In genomic region chr9:124771021-124771866, GRCh38 we compare ENCODE assay signal across 8 cellular contexts. TPM values are rescaled to one million over a fixed set of nuclear protein-coding genes. Genes with fewer than 3 reads are reported as not detected.
DNase-seq lines count a peak whose midpoint lies in the region; ATAC-seq, FAIRE-seq and TF ChIP-seq lines count a peak whose summit lies in the region.

NR6A1 (minus strand) TSS chr9:124771311.

- no peaks in the 10 kb centered on the region for H3K9me3 Mint-ChIP-seq in activated T-helper 1 cell treated with anti-CD3 and anti-CD28 coated beads, Interleukin-12 subunit alpha, Interleukin-12 subunit beta, Interleukin-2, Interleukin-4 antibody, amounts not matched to agents 30 ng/mL and 10 ng/mL and 1 ng/mL, durations not matched to agents 14 hours and 24 hours and 36 hours
- H3K9me3 Mint-ChIP-seq in naive thymus-derived CD8-positive, alpha-beta T cell: no peaks in the 10 kb centered on the region
- no peaks in the 10 kb centered on the region for H3K9me3 Mint-ChIP-seq in stimulated activated naive B cell treated with anti-CD40 and anti-IgM and Interleukin-4, amounts not matched to agents 10 μg/mL and 1 μg/mL and 100 μg/mL, for 72 hours

- H4K20me1 ChIP-seq in KMS-11 (ENCODE audit: insufficient read depth): no peaks in the 10 kb centered on the region
- no peaks in the 10 kb centered on the region for H4K20me1 ChIP-seq in fibroblast of lung (ENCODE audit: control insufficient read depth, extremely low read depth, insufficient read depth, low read length)

- intact Hi-C loops in activated T-helper 1 cell treated with anti-CD3 and anti-CD28 coated beads, Interleukin-12 subunit alpha, Interleukin-12 subunit beta, Interleukin-2, Interleukin-4 antibody, amounts not matched to agents 30 ng/mL and 10 ng/mL and 1 ng/mL, durations not matched to agents 14 hours and 24 hours and 36 hours (cut with micrococcal nuclease): loop anchor here (1.0 to 5.0 kb wide), 8 partner anchors 90 to 976 kb away; partner anchors contain the start of genes GAPVD1, HSPA5, PBX3 and PPP6C

- peaks cover 66% of the 10 kb centered on the region for H3K27me3 Mint-ChIP-seq in activated T-helper 1 cell treated with anti-CD3 and anti-CD28 coated beads, Interleukin-12 subunit alpha, Interleukin-12 subunit beta, Interleukin-2, Interleukin-4 antibody, amounts not matched to agents 30 ng/mL and 10 ng/mL and 1 ng/mL, durations not matched to agents 14 hours and 24 hours and 36 hours (ENCODE audit: insufficient read depth)
- peaks cover 57 to 87% (median 62%) of the 10 kb centered on the region in 5 donors for H3K27me3 Mint-ChIP-seq in naive thymus-derived CD8-positive, alpha-beta T cell
- H3K27me3 Mint-ChIP-seq in stimulated activated naive B cell treated with anti-CD40 and anti-IgM and Interleukin-4, amounts not matched to agents 10 μg/mL and 1 μg/mL and 100 μg/mL, for 72 hours: peaks cover 35 to 47% of the 10 kb centered on the region in 2 donors

- H3K4me3 ChIP-seq in KMS-11 (IDR thresholded peaks at IDR 0.05; ENCODE audit: insufficient read depth, low read depth, low read length): no peak within 1 kb of the TSS
- peak within 1 kb of the TSS; percentile 57 to 80 (median 68) for H3K4me3 ChIP-seq in fibroblast of lung (replicated peaks in 1 of 4; ENCODE audit: control extremely low read depth in 1 of 4, insufficient read depth in 1 of 4, low read depth in 3 of 4, low read length in 4 of 4)

- no peak for TF ChIP-seq CTCF in KMS-11 (conservative IDR thresholded peaks at IDR 0.05; ENCODE audit: low read depth, low read length)
- peak in 1 of 2 donors; percentile 7 for TF ChIP-seq CTCF in fibroblast of lung (conservative IDR thresholded peaks at IDR 0.05 in 1 of 2, IDR thresholded peaks at IDR 0.05 in 1 of 2; ENCODE audit: low read depth in 1 of 2, low read length in 2 of 2)

- H3K4me1 ChIP-seq in KMS-11 (ENCODE audit: low read depth, poor library complexity, severe bottlenecking) (peaks cover 28% of the 10 kb centered on the region), fibroblast of lung (ENCODE audit: control insufficient read depth, extremely low read depth, insufficient read depth, low read length) (peaks cover 5% of the 10 kb centered on the region)

- H3K9ac ChIP-seq in KMS-11 (peak within 1 kb of the TSS; percentile 88; the same call in 1 of the 2 replicates), fibroblast of lung (ENCODE audit: insufficient read depth, low read length) (peak within 1 kb of the TSS; percentile 77)

- H3K4me3 Mint-ChIP-seq in activated T-helper 1 cell treated with anti-CD3 and anti-CD28 coated beads, Interleukin-12 subunit alpha, Interleukin-12 subunit beta, Interleukin-2, Interleukin-4 antibody, amounts not matched to agents 30 ng/mL and 10 ng/mL and 1 ng/mL, durations not matched to agents 14 hours and 24 hours and 36 hours: peak within 1 kb of the TSS; percentile 91
- H3K4me3 Mint-ChIP-seq in naive thymus-derived CD8-positive, alpha-beta T cell: peak within 1 kb of the TSS; percentile 84 to 94 (median 91)
- H3K4me3 Mint-ChIP-seq in stimulated activated naive B cell treated with anti-CD40 and anti-IgM and Interleukin-4, amounts not matched to agents 10 μg/mL and 1 μg/mL and 100 μg/mL, for 72 hours: peak within 1 kb of the TSS; percentile 95 to 98

- FAIRE-seq in RCC 7860 (lab: Jason Lieb, UNC): peak; percentile 76

- peak; percentile 84 for ATAC-seq in GM21786 (IDR thresholded peaks at IDR 0.05; ENCODE audit: unreplicated experiment)
- ATAC-seq in naive thymus-derived CD8-positive, alpha-beta T cell: peak; percentile 88 to 91
- ATAC-seq in stimulated activated naive B cell treated with anti-CD40 and anti-IgM and Interleukin-4, amounts not matched to agents 10 μg/mL and 1 μg/mL and 100 μg/mL, for 72 hours (replicated peaks): peak; percentile 92 to 93

- peak within 1 kb of the TSS; percentile 83 for H3K27ac Mint-ChIP-seq in activated T-helper 1 cell treated with anti-CD3 and anti-CD28 coated beads, Interleukin-12 subunit alpha, Interleukin-12 subunit beta, Interleukin-2, Interleukin-4 antibody, amounts not matched to agents 30 ng/mL and 10 ng/mL and 1 ng/mL, durations not matched to agents 14 hours and 24 hours and 36 hours
- peak within 1 kb of the TSS; percentile 40 to 88 (median 76) for H3K27ac Mint-ChIP-seq in naive thymus-derived CD8-positive, alpha-beta T cell
- peak within 1 kb of the TSS; percentile 97 for H3K27ac Mint-ChIP-seq in stimulated activated naive B cell treated with anti-CD40 and anti-IgM and Interleukin-4, amounts not matched to agents 10 μg/mL and 1 μg/mL and 100 μg/mL, for 72 hours

- no peaks in the 10 kb centered on the region for H3K36me3 Mint-ChIP-seq in activated T-helper 1 cell treated with anti-CD3 and anti-CD28 coated beads, Interleukin-12 subunit alpha, Interleukin-12 subunit beta, Interleukin-2, Interleukin-4 antibody, amounts not matched to agents 30 ng/mL and 10 ng/mL and 1 ng/mL, durations not matched to agents 14 hours and 24 hours and 36 hours (ENCODE audit: low read depth)
- H3K36me3 Mint-ChIP-seq in naive thymus-derived CD8-positive, alpha-beta T cell: no peaks in the 10 kb centered on the region
- H3K36me3 Mint-ChIP-seq in stimulated activated naive B cell treated with anti-CD40 and anti-IgM and Interleukin-4, amounts not matched to agents 10 μg/mL and 1 μg/mL and 100 μg/mL, for 72 hours: no peaks in the 10 kb centered on the region

- peaks cover 51% of the 10 kb centered on the region for H3K4me1 Mint-ChIP-seq in activated T-helper 1 cell treated with anti-CD3 and anti-CD28 coated beads, Interleukin-12 subunit alpha, Interleukin-12 subunit beta, Interleukin-2, Interleukin-4 antibody, amounts not matched to agents 30 ng/mL and 10 ng/mL and 1 ng/mL, durations not matched to agents 14 hours and 24 hours and 36 hours (ENCODE audit: low read depth)
- peaks cover 23 to 46% (median 39%) of the 10 kb centered on the region in 4 donors for H3K4me1 Mint-ChIP-seq in naive thymus-derived CD8-positive, alpha-beta T cell
- H3K4me1 Mint-ChIP-seq in stimulated activated naive B cell treated with anti-CD40 and anti-IgM and Interleukin-4, amounts not matched to agents 10 μg/mL and 1 μg/mL and 100 μg/mL, for 72 hours: peaks cover 20 to 50% of the 10 kb centered on the region in 2 donors

- DNase-seq in EH (ENCODE audit: low read depth) (peak; percentile 96), RCC 7860 (ENCODE audit: low spot score) (peak; percentile 88), fibroblast of lung (ENCODE audit: low read depth in 2 of 2) (peak; percentile 95 to 96)
- peak; percentile 92 for DNase-seq in activated T-helper 1 cell treated with anti-CD3 and anti-CD28 coated beads, Interleukin-12 subunit alpha, Interleukin-12 subunit beta, Interleukin-2, Interleukin-4 antibody, amounts not matched to agents 30 ng/mL and 10 ng/mL and 1 ng/mL, durations not matched to agents 14 hours and 24 hours and 36 hours (ENCODE audit: low spot score)
- peak; percentile 84 to 95 (median 90) for DNase-seq in naive thymus-derived CD8-positive, alpha-beta T cell
- peak; percentile 90 for DNase-seq in stimulated activated naive B cell treated with anti-CD40 and anti-IgM and Interleukin-4, amounts not matched to agents 10 μg/mL and 1 μg/mL and 100 μg/mL, for 72 hours

- H3K4me2 ChIP-seq in KMS-11 (peak within 1 kb of the TSS; percentile 91), fibroblast of lung (ENCODE audit: extremely low read depth, insufficient read depth, low read length) (peak within 1 kb of the TSS; percentile 90)

- 0 out of 2 replicates have a peak, but pooled peaks cover 4% of the 10 kb centered on the region for H3K79me2 ChIP-seq in KMS-11 (ENCODE audit: insufficient read depth, low read depth)
- H3K79me2 ChIP-seq in fibroblast of lung (ENCODE audit: control insufficient read depth, insufficient read depth, low read length): no peaks in the 10 kb centered on the region

- peaks cover 6% of the 10 kb centered on the region; the same call in 1 of the 2 replicates for H3K27me3 ChIP-seq in KMS-11 (ENCODE audit: insufficient read depth, low read depth)
- peaks cover 36% of the 10 kb centered on the region for H3K27me3 ChIP-seq in fibroblast of lung (ENCODE audit: control insufficient read depth, insufficient read depth, low read length)

- H3K27ac ChIP-seq in KMS-11 (peak within 1 kb of the TSS; percentile 64), fibroblast of lung (ENCODE audit: insufficient read depth, low read length) (peak within 1 kb of the TSS; percentile 90)

- no peaks in the 10 kb centered on the region for H3K9me3 ChIP-seq in fibroblast of lung (ENCODE audit: control insufficient read depth, insufficient read depth, low read depth, low read length)

- POLR2A ChIA-PET in naive thymus-derived CD8-positive, alpha-beta T cell (lab: Charles Lee): interaction anchor here (1.0 to 3.1 kb wide), 7 partner anchors 59 to 98 kb away, joined by 3 to 25 read pairs (median 4); partner anchors contain the start of genes ARPC5L, RPL35 and WDR38

- peak within 1 kb of the TSS; percentile 90 for H2AFZ ChIP-seq in KMS-11 (ENCODE audit: low read depth)
- H2AFZ ChIP-seq in fibroblast of lung (ENCODE audit: low read length): peak within 1 kb of the TSS; percentile 98

- no peaks in the 10 kb centered on the region for H3K36me3 ChIP-seq in KMS-11 (ENCODE audit: insufficient read depth)
- no peaks in the 10 kb centered on the region for H3K36me3 ChIP-seq in fibroblast of lung (ENCODE audit: control insufficient read depth, insufficient read depth, low read length)

RNA-seq across cellular contexts. Expression of gene NR6A1, which starts in this region (rescaled TPM):
- 1.7 and 2.3 TPM in 2 replicates for total RNA-seq in activated T-helper 1 cell treated with anti-CD3 and anti-CD28 coated beads, Interleukin-12 subunit alpha, Interleukin-12 subunit beta, Interleukin-2, Interleukin-4 antibody, amounts not matched to agents 30 ng/mL and 10 ng/mL and 1 ng/mL, durations not matched to agents 14 hours and 24 hours and 36 hours
- 0.26 and 0.50 TPM in 2 replicates for total RNA-seq in fibroblast of lung
- 0.07 and 0.25 TPM in 2 replicates for polyA plus RNA-seq in fibroblast of lung
- polyA plus RNA-seq in fibroblast of lung (2012): 0.07 and 0.33 TPM in 2 replicates
- polyA minus RNA-seq in fibroblast of lung (ENCODE audit: low replicate concordance): 0.08 and 0.22 TPM in 2 replicates
- under 1 TPM in 1 of 2 experiments, not detected in 1; 0.05 TPM for total RNA-seq in naive thymus-derived CD8-positive, alpha-beta T cell
- not detected for polyA plus RNA-seq in naive thymus-derived CD8-positive, alpha-beta T cell

Comparison
In these comparisons a context has a peak if more than half of its experiments do, and no peak if none do; other contexts are left out.
1. Peak in DNase-seq, H3K4me3 ChIP-seq, H3K27ac ChIP-seq, H3K9ac ChIP-seq and H3K4me2 ChIP-seq in fibroblast of lung; RNA of the gene not detected or under 1 TPM.
2. Peak in DNase-seq and ATAC-seq in naive thymus-derived CD8-positive, alpha-beta T cell; RNA of the gene not detected or under 1 TPM.